ENCODE assay signal across 26 cellular contexts in the genomic region with DNA sequence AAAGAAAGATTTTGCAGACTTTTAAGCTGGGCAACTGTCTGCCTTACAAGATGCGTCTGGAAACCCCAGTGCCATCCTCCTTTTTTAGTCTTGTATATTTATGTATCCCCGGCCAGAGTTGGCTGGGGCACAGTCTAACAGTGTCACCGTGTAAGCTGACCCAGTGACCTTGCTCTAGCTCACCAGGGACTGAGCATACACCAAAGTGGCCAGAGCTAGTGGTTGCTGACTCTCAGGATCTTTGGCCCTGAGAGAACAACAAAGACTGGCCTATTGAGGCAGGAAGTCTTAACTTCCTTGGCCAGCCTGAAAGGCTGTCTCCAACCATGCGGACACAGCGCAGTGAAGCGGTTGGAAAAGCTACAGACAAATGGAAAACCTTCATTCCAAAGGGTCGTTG.
A peak's percentile ranks its signal among the peaks of the same experiment; 100 is the strongest.
DNase-seq lines count a peak whose midpoint lies in the region; ATAC-seq and TF ChIP-seq lines count a peak whose summit lies in the region.
"Had no signal": no experiment of that assay in that cellular context is flagged by ENCODE, and none has a peak within 500 bp of the region (broad histone marks: within the 10 kb centered on the region; RNA-seq: fewer than 3 reads in every experiment).

No MANE protein-coding gene starts in this region.

- WGBS in neuronal stem cell (ENCODE audit: extremely low coverage in 2 of 2, insufficient read length in 2 of 2, insufficient replicate concordance in 1 of 2), 2 donors: no CpG with 5 or more reads among the region's 7 CpGs

- H3K4ac ChIP-seq in neuronal stem cell (ENCODE audit: low read length): no peak overlapping the region

- no peak overlapping the region for H4K8ac ChIP-seq in neuronal stem cell (ENCODE audit: low read depth, low read length)

- no peak overlapping the region for H2BK15ac ChIP-seq in neuronal stem cell (ENCODE audit: low read length)

- H2BK12ac ChIP-seq in neuronal stem cell (ENCODE audit: low read length): no peak overlapping the region

- H3K9ac ChIP-seq in neuronal stem cell (ENCODE audit: low read depth, low read length, poor library complexity): no peak overlapping the region

- no peaks in the 10 kb centered on the region for H3K27me3 ChIP-seq in neuronal stem cell (ENCODE audit: control insufficient read depth in 3 of 3, insufficient read depth in 3 of 3, low read depth in 1 of 3, low read length in 3 of 3)
- H3K27me3 ChIP-seq: esophagus squamous epithelium, foreskin keratinocyte, pancreas, sigmoid colon, tibial nerve had no signal

- peak; percentile 15 for DNase-seq in HuH-7 (ENCODE audit: low spot score)
- peak; percentile 56 for DNase-seq in SHP77 treated with DMSO at 0.1 percent for 48 hours (lab: John Stamatoyannopoulos, UW)
- peak; percentile 32 for DNase-seq in left ventricle myocardium superior
- DNase-seq in neuronal stem cell (ENCODE audit: low spot score): peak; percentile 60
- no peak for DNase-seq in stimulated activated CD4-positive, alpha-beta T cell treated with anti-CD3 and anti-CD28 coated beads, Interleukin-4, amount 100 ng/mL, for 4 hours
- DNase-seq in LoVo (ENCODE audit: low spot score): no peak
- DNase-seq in HFFc6: no peak
- DNase-seq: activated CD4-positive, alpha-beta memory T cell treated with anti-CD3 and anti-CD28 coated beads, Interleukin-2, amount 10 ng/mL, durations not matched to agents 7 days and 5 days; activated CD4-positive, CD25-positive, alpha-beta regulatory T cell treated with anti-CD3 and anti-CD28 coated beads, Interleukin-2, amount 50 U/mL, for 72 hours; activated CD8-positive, alpha-beta memory T cell treated with anti-CD3 and anti-CD28 coated beads, Interleukin-2, amount 50 U/mL, for 4 hours; activated naive CD4-positive, alpha-beta T cell treated with Interleukin-2 at 50 U/mL for 16 hours; esophagus squamous epithelium; foreskin keratinocyte; H7; Kasumi-1; kidney; NCI-H1694 treated with DMSO at 0.1 percent for 48 hours; OCI-M1; pancreas; sigmoid colon; stimulated activated CD4-positive, alpha-beta T cell treated with anti-CD3 and anti-CD28 coated beads, Interleukin-4, amount 100 ng/mL, for 24 hours had no signal

- H2AFZ ChIP-seq in neuronal stem cell (ENCODE audit: low read length): peak overlapping the region; percentile 13

- H3K27ac Mint-ChIP-seq in HFFc6: no peak overlapping the region
- H3K27ac Mint-ChIP-seq: activated CD4-positive, alpha-beta memory T cell treated with anti-CD3 and anti-CD28 coated beads, Interleukin-2, amount 10 ng/mL, durations not matched to agents 7 days and 5 days; activated T-helper 1 cell treated with anti-CD3 and anti-CD28 coated beads, Interleukin-12 subunit alpha, Interleukin-12 subunit beta, Interleukin-2, Interleukin-4 antibody, amounts not matched to agents 30 ng/mL and 10 ng/mL and 1 ng/mL, durations not matched to agents 14 hours and 24 hours and 36 hours; dendritic cell treated with granulocyte-macrophage colony-stimulating factor and Interleukin-4, amounts not matched to agents 40 ng/mL and 50 ng/mL, for 4 days had no signal

- no peak overlapping the region for H3K4me3 Mint-ChIP-seq in HFFc6
- H3K4me3 Mint-ChIP-seq: activated CD4-positive, alpha-beta memory T cell treated with anti-CD3 and anti-CD28 coated beads, Interleukin-2, amount 10 ng/mL, durations not matched to agents 7 days and 5 days; activated T-helper 1 cell treated with anti-CD3 and anti-CD28 coated beads, Interleukin-12 subunit alpha, Interleukin-12 subunit beta, Interleukin-2, Interleukin-4 antibody, amounts not matched to agents 30 ng/mL and 10 ng/mL and 1 ng/mL, durations not matched to agents 14 hours and 24 hours and 36 hours; central memory CD8-positive, alpha-beta T cell; dendritic cell treated with granulocyte-macrophage colony-stimulating factor and Interleukin-4, amounts not matched to agents 40 ng/mL and 50 ng/mL, for 4 days had no signal

- H3K4me1 ChIP-seq in neuronal stem cell (ENCODE audit: control insufficient read depth in 2 of 2, insufficient read depth in 1 of 2, low read depth in 1 of 2, low read length in 2 of 2): peaks cover 4 to 14% of the 10 kb centered on the region in 2 donors
- H3K4me1 ChIP-seq: foreskin keratinocyte, pancreas had no signal

- H3K4me3 ChIP-seq in neuronal stem cell (ENCODE audit: low read length in 2 of 2): no peak overlapping the region
- H3K4me3 ChIP-seq: esophagus squamous epithelium, pancreas, sigmoid colon, tibial nerve had no signal

- H2AK5ac ChIP-seq in neuronal stem cell (ENCODE audit: low read depth, low read length): no peak overlapping the region

- H3K4me2 ChIP-seq in neuronal stem cell (ENCODE audit: insufficient read depth, low read length, poor library complexity, severe bottlenecking): no peak overlapping the region

- H3K27me3 Mint-ChIP-seq in HFFc6 (ENCODE audit: insufficient read depth): peaks cover 3% of the 10 kb centered on the region; the same call in 1 of the 2 replicates
- H3K27me3 Mint-ChIP-seq: activated CD4-positive, alpha-beta memory T cell treated with anti-CD3 and anti-CD28 coated beads, Interleukin-2, amount 10 ng/mL, durations not matched to agents 7 days and 5 days; central memory CD8-positive, alpha-beta T cell; dendritic cell treated with granulocyte-macrophage colony-stimulating factor and Interleukin-4, amounts not matched to agents 40 ng/mL and 50 ng/mL, for 4 days had no signal

- peak; percentile 85 for ATAC-seq in left ventricle myocardium superior
- ATAC-seq: foreskin keratinocyte, pancreas had no signal

- no peak overlapping the region for H3K23ac ChIP-seq in neuronal stem cell (ENCODE audit: low read depth, low read length, poor library complexity)

- no peaks in the 10 kb centered on the region for H3K79me1 ChIP-seq in neuronal stem cell (ENCODE audit: low read depth, low read length)

- no peaks in the 10 kb centered on the region; the same call in 1 of the 2 replicates for H3K36me3 Mint-ChIP-seq in HFFc6 (ENCODE audit: low read depth)

- intact Hi-C loops in left ventricle myocardium superior (cut with micrococcal nuclease): no loop called here

- no peak overlapping the region for H3K14ac ChIP-seq in neuronal stem cell (ENCODE audit: low read length)

- peaks cover 56% of the 10 kb centered on the region for H3K9me3 Mint-ChIP-seq in HFFc6
- H3K9me3 Mint-ChIP-seq: activated T-helper 1 cell treated with anti-CD3 and anti-CD28 coated beads, Interleukin-12 subunit alpha, Interleukin-12 subunit beta, Interleukin-2, Interleukin-4 antibody, amounts not matched to agents 30 ng/mL and 10 ng/mL and 1 ng/mL, durations not matched to agents 14 hours and 24 hours and 36 hours; central memory CD8-positive, alpha-beta T cell; nephron had no signal

- no peaks in the 10 kb centered on the region for H3K9me3 ChIP-seq in neuronal stem cell (replicated peaks in 1 of 2; ENCODE audit: control insufficient read depth in 2 of 2, insufficient read depth in 1 of 2, low read depth in 1 of 2, low read length in 2 of 2)
- H3K9me3 ChIP-seq: esophagus squamous epithelium, pancreas, sigmoid colon, tibial nerve had no signal

- H3K36me3 ChIP-seq in neuronal stem cell (replicated peaks in 1 of 2; ENCODE audit: control insufficient read depth in 2 of 2, insufficient read depth in 2 of 2, low read length in 2 of 2): no peaks in the 10 kb centered on the region
- H3K36me3 ChIP-seq: esophagus squamous epithelium, pancreas, sigmoid colon, tibial nerve had no signal

- H3K18ac ChIP-seq in neuronal stem cell (ENCODE audit: low read length): no peak overlapping the region

- no peaks in the 10 kb centered on the region for H3K4me1 Mint-ChIP-seq in HFFc6 (ENCODE audit: low read depth)
- H3K4me1 Mint-ChIP-seq: activated CD4-positive, alpha-beta memory T cell treated with anti-CD3 and anti-CD28 coated beads, Interleukin-2, amount 10 ng/mL, durations not matched to agents 7 days and 5 days; central memory CD8-positive, alpha-beta T cell had no signal

- TF ChIP-seq CTCF in HFFc6 (IDR thresholded peaks at IDR 0.05): no peak

- no peak overlapping the region for H2BK120ac ChIP-seq in neuronal stem cell (ENCODE audit: low read depth, low read length)

- no peak overlapping the region for H4K91ac ChIP-seq in neuronal stem cell (ENCODE audit: low read depth, low read length, poor library complexity)

- no peak overlapping the region for H2BK5ac ChIP-seq in neuronal stem cell (ENCODE audit: low read length)

- no peak overlapping the region for H3K27ac ChIP-seq in neuronal stem cell (replicated peaks; ENCODE audit: low read length)
- H3K27ac ChIP-seq: foreskin keratinocyte, pancreas, sigmoid colon, tibial nerve had no signal

Comparison
In these comparisons a context has a peak if more than half of its experiments do, and no peak if none do; other contexts are left out.
1. DNase-seq: peak in HuH-7 (single experiment), SHP77 treated with DMSO at 0.1 percent for 48 hours (single experiment), left ventricle myocardium superior (single experiment) and neuronal stem cell (single experiment); none in stimulated activated CD4-positive, alpha-beta T cell treated with anti-CD3 and anti-CD28 coated beads, Interleukin-4, amount 100 ng/mL, for 4 hours (0 of 2), LoVo (single experiment) and HFFc6 (single experiment).